In genomic region chr21:22063140-22063539, GRCh38 we compare ENCODE assay signal across 22 cellular contexts.
DNase-seq lines count a peak whose midpoint lies in the region; ATAC-seq, FAIRE-seq and TF ChIP-seq lines count a peak whose summit lies in the region.
"Had no signal": no experiment of that assay in that cellular context is flagged by ENCODE, and none has a peak within 500 bp of the region (broad histone marks: within the 10 kb centered on the region; RNA-seq: fewer than 3 reads in every experiment).

No MANE protein-coding gene starts in this region.

- in situ Hi-C loops in HepG2 (cut with HindIII; ENCODE audit: extremely low pct_ligation_motif_present, low pct_unique_long_range_greater_than_20kb): no loop called here

- ATAC-seq in HepG2 (no peak), mucosa of descending colon (peak; percentile 73), T-helper 17 cell (no peak)

- H3K9ac ChIP-seq in liver (ENCODE audit: low read depth in 1 of 2, low read length in 2 of 2) (peak overlapping the region in 1 of 2 donors; percentile 65), HepG2 (ENCODE audit: insufficient read depth, low read depth, low read length) (no peak overlapping the region), colonic mucosa (ENCODE audit: low read depth in 2 of 2, low read length in 2 of 2) (no peak overlapping the region)

- TF ChIP-seq RAD21 in liver (IDR thresholded peaks at IDR 0.05) (no peak), HepG2 (CRISPR knock-in tag; IDR thresholded peaks at IDR 0.05) (no peak)

- no peaks in the 10 kb centered on the region for H3K27me3 Mint-ChIP-seq in T-helper 17 cell
- H3K27me3 Mint-ChIP-seq: CD4-positive, alpha-beta memory T cell had no signal

- CTCF ChIA-PET in HepG2 (lab: Yijun Ruan, JAX; ENCODE audit: low intra/inter-chr PET ratio, low total read pairs): no interaction called here

- H3K27ac ChIP-seq in liver (ENCODE audit: low read depth in 1 of 2, low read length in 2 of 2): peak overlapping the region; percentile 76
- H3K27ac ChIP-seq in HepG2 (ENCODE audit: extremely low read length, insufficient read depth, low read length): no peak overlapping the region
- H3K27ac ChIP-seq in colonic mucosa: peak overlapping the region; percentile 70
- H3K27ac ChIP-seq: C4-2B, HL-60 had no signal

- H3K27ac Mint-ChIP-seq in T-helper 17 cell: no peak overlapping the region
- H3K27ac Mint-ChIP-seq: CD4-positive, alpha-beta memory T cell; HFFc6 had no signal

- H3K4me3 ChIP-seq in liver (ENCODE audit: low read depth in 1 of 3, low read length in 3 of 3) (peak overlapping the region; percentile 46 to 63 (median 49)), HepG2 (replicated peaks in 1 of 3; ENCODE audit: insufficient read depth in 1 of 3, low read depth in 2 of 3, low read length in 3 of 3) (no peak overlapping the region), colonic mucosa (no peak overlapping the region), mucosa of descending colon (no peak overlapping the region), H7 (ENCODE audit: insufficient read depth, low read depth, low read length) (no peak overlapping the region)

- BruUV-seq in HepG2 (replicated peaks; lab: Mats Ljungman, UMichigan): no TSS peak

- TF ChIP-seq EP300 in HepG2 (IDR thresholded peaks at IDR 0.05; ENCODE audit: low read depth in 2 of 2, low read length in 2 of 2) (no peak), HepG2 (CRISPR knock-in tag; IDR thresholded peaks at IDR 0.05; ENCODE audit: borderline replicate concordance) (no peak)

- H3K9me3 ChIP-seq in liver (ENCODE audit: control insufficient read depth in 4 of 4, low read length in 3 of 4) (no peaks in the 10 kb centered on the region), HepG2 (ENCODE audit: low read length) (peaks cover 93% of the 10 kb centered on the region), colonic mucosa (no peaks in the 10 kb centered on the region), mucosa of descending colon (no peaks in the 10 kb centered on the region), T-helper 17 cell (ENCODE audit: control insufficient read depth, low read length, poor library complexity, severe bottlenecking) (no peaks in the 10 kb centered on the region)

- intact Hi-C loops in HepG2 (cut with micrococcal nuclease; ENCODE audit: unreplicated experiment) (no loop called here), colonic mucosa (cut with DNase I) (no loop called here), mucosa of descending colon (cut with DNase I, micrococcal nuclease) (no loop called here)

- no peak overlapping the region for H3K4me3 Mint-ChIP-seq in T-helper 17 cell
- H3K4me3 Mint-ChIP-seq: CD4-positive, alpha-beta memory T cell; HFFc6 had no signal

- H3K36me3 Mint-ChIP-seq in T-helper 17 cell (ENCODE audit: low read depth): no peaks in the 10 kb centered on the region
- H3K36me3 Mint-ChIP-seq: CD4-positive, alpha-beta memory T cell had no signal

- no peaks in the 10 kb centered on the region for H3K4me1 Mint-ChIP-seq in T-helper 17 cell
- H3K4me1 Mint-ChIP-seq: CD4-positive, alpha-beta memory T cell had no signal

- H3K4me1 ChIP-seq in liver (ENCODE audit: control insufficient read depth in 4 of 4, insufficient read depth in 4 of 4, low read length in 3 of 4) (peaks cover 0 to 3% (median 0%) of the 10 kb centered on the region in 4 donors), HepG2 (ENCODE audit: insufficient read depth, low read length) (no peaks in the 10 kb centered on the region), colonic mucosa (peaks cover 5% of the 10 kb centered on the region), mucosa of descending colon (ENCODE audit: low read depth) (no peaks in the 10 kb centered on the region)
- H3K4me1 ChIP-seq: BE2C had no signal

- H3K27me3 ChIP-seq in liver (ENCODE audit: control insufficient read depth in 4 of 4, insufficient read depth in 4 of 4, low read length in 3 of 4) (no peaks in the 10 kb centered on the region), HepG2 (ENCODE audit: control insufficient read depth in 1 of 2, insufficient read depth in 2 of 2, low read length in 2 of 2) (no peaks in the 10 kb centered on the region), colonic mucosa (no peaks in the 10 kb centered on the region), H7 (ENCODE audit: control insufficient read depth, insufficient read depth, low read length) (no peaks in the 10 kb centered on the region)
- H3K27me3 ChIP-seq: BE2C had no signal

- H3K79me2 ChIP-seq in HepG2 (ENCODE audit: insufficient read depth, low read length): no peaks in the 10 kb centered on the region

- no peak overlapping the region for H2AFZ ChIP-seq in HepG2 (ENCODE audit: low read length)

- no peak for DNase-seq in HepG2 (ENCODE audit: low spot score)
- no peak for DNase-seq in colonic mucosa
- DNase-seq in mucosa of descending colon: no peak
- no peak for DNase-seq in dermis blood vessel endothelial cell
- no peak for DNase-seq in H7
- DNase-seq in T-helper 17 cell: no peak
- DNase-seq in T1000 (lab: John Stamatoyannopoulos, UW): no peak
- DNase-seq: BE2C; CD4-positive, alpha-beta memory T cell; DMS153; DMS79 treated with DMSO at 0.1 percent for 48 hours; EL; HCEC 1CT; HFFc6 had no signal

- no peak overlapping the region for H3K4me2 ChIP-seq in HepG2 (ENCODE audit: low read depth, low read length)

- TF ChIP-seq POLR2A in HepG2 (IDR thresholded peaks at IDR 0.05; ENCODE audit: insufficient read depth in 1 of 2, low read depth in 2 of 2, low read length in 2 of 2): no peak

- H4K20me1 ChIP-seq in HepG2 (ENCODE audit: insufficient read depth, low read length): no peaks in the 10 kb centered on the region

- WGBS in liver: 21% methylated on average over 2 of the region's 2 CpGs
- 3% methylated on average over 2 of the region's 2 CpGs for WGBS in HepG2 (ENCODE audit: low lambda C conversion rate)

- POLR2A ChIA-PET in HepG2 (lab: Yijun Ruan, JAX): no interaction called here

- TF ChIP-seq CTCF in liver (IDR thresholded peaks at IDR 0.05; ENCODE audit: low read depth, low read length, missing input control): no peak
- TF ChIP-seq CTCF in HepG2 (CRISPR knock-in tag; IDR thresholded peaks at IDR 0.05): no peak
- no peak for TF ChIP-seq CTCF in colonic mucosa (IDR thresholded peaks at IDR 0.05)
- no peak for TF ChIP-seq CTCF in mucosa of descending colon (IDR thresholded peaks at IDR 0.05)

- FAIRE-seq in HepG2 (lab: Jason Lieb, UNC): no peak
- FAIRE-seq: D721Med, G401.6, GM12892, GM19239, H1 had no signal

- no peaks in the 10 kb centered on the region for H3K36me3 ChIP-seq in liver (ENCODE audit: control insufficient read depth in 4 of 4, insufficient read depth in 3 of 4, low read depth in 1 of 4, low read length in 3 of 4)
- no peaks in the 10 kb centered on the region for H3K36me3 ChIP-seq in HepG2 (replicated peaks in 1 of 2; ENCODE audit: control insufficient read depth in 1 of 2, insufficient read depth in 2 of 2, low read length in 2 of 2)
- no peaks in the 10 kb centered on the region for H3K36me3 ChIP-seq in colonic mucosa
- no peaks in the 10 kb centered on the region for H3K36me3 ChIP-seq in mucosa of descending colon (ENCODE audit: low read depth)
- H3K36me3 ChIP-seq in H7 (replicated peaks; ENCODE audit: control insufficient read depth, insufficient read depth, low read length): no peaks in the 10 kb centered on the region
- H3K36me3 ChIP-seq: BE2C had no signal

TF ChIP-seq in liver, 16 proteins besides CTCF, POLR2A, EP300 and RAD21 (continues in another document):
- TF ChIP-seq, protein P1, sequence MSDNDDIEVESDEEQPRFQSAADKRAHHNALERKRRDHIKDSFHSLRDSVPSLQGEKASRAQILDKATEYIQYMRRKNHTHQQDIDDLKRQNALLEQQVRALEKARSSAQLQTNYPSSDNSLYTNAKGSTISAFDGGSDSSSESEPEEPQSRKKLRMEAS (IDR thresholded peaks at IDR 0.05): no peak
- TF ChIP-seq TAF1 (conservative IDR thresholded peaks at IDR 0.05) (no peak), RXRA (IDR thresholded peaks at IDR 0.05) (no peak), FOXA1 (IDR thresholded peaks at IDR 0.05) (no peak), SP1 (IDR thresholded peaks at IDR 0.05) (no peak), HNF4A (conservative IDR thresholded peaks at IDR 0.05) (no peak), FOXA2 (IDR thresholded peaks at IDR 0.05) (no peak), YY1 (IDR thresholded peaks at IDR 0.05) (no peak)
- TF ChIP-seq, protein P2, sequence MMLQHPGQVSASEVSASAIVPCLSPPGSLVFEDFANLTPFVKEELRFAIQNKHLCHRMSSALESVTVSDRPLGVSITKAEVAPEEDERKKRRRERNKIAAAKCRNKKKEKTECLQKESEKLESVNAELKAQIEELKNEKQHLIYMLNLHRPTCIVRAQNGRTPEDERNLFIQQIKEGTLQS (IDR thresholded peaks at IDR 0.05): no peak

TF ChIP-seq in HepG2, 621 proteins besides CTCF, POLR2A, EP300 and RAD21 (continues in another document):
- TF ChIP-seq NR2C2 (CRISPR knock-in tag; IDR thresholded peaks at IDR 0.05; ENCODE audit: borderline replicate concordance) (no peak), SAFB2 (CRISPR knock-in tag; IDR thresholded peaks at IDR 0.05; ENCODE audit: borderline replicate concordance, low read depth) (no peak)

Comparison
In these comparisons a context has a peak if more than half of its experiments do, and no peak if none do; other contexts are left out.
1. H3K4me3 ChIP-seq: peak in liver (3 of 3); none in HepG2 (0 of 3), colonic mucosa (single experiment), mucosa of descending colon (single experiment) and H7 (single experiment).